ENCODE assay signal across 25 cellular contexts in genomic region chr12:121116318-121117225, GRCh38. TPM values are rescaled to one million over a fixed set of nuclear protein-coding genes. Genes with fewer than 3 reads are reported as not detected.
A peak's percentile ranks its signal among the peaks of the same experiment; 100 is the strongest.
DNase-seq lines count a peak whose midpoint lies in the region; ATAC-seq, FAIRE-seq and TF ChIP-seq lines count a peak whose summit lies in the region.
"Had no signal": no experiment of that assay in that cellular context is flagged by ENCODE, and none has a peak within 500 bp of the region (broad histone marks: within the 10 kb centered on the region; RNA-seq: fewer than 3 reads in every experiment).

No MANE protein-coding gene starts in this region.

- no peaks in the 10 kb centered on the region for H3K9me3 ChIP-seq in HEK293 (ENCODE audit: control insufficient read depth, insufficient read depth, low read depth, low read length)
- H3K9me3 ChIP-seq in body of pancreas = no peaks in the 10 kb centered on the region
- no peaks in the 10 kb centered on the region for H3K9me3 ChIP-seq in HepG2 (ENCODE audit: low read length)
- no peaks in the 10 kb centered on the region for H3K9me3 ChIP-seq in pancreas
- H3K9me3 ChIP-seq: BLaER1, HAP-1 had no signal

- WGBS in body of pancreas, 2 donors = 34 to 38% methylated on average over 3 to 4 of the region's 4 CpGs
- WGBS in HepG2 (ENCODE audit: low lambda C conversion rate) = 12% methylated on average over 4 of the region's 4 CpGs
- 35% methylated on average over 4 of the region's 4 CpGs for WGBS in pancreas, 2 donors

- H3K4me3 Mint-ChIP-seq in CD14-positive monocyte = no peak overlapping the region
- H3K4me3 Mint-ChIP-seq: B cell; CD4-positive, alpha-beta T cell; CD8-positive, alpha-beta memory T cell had no signal

- peaks cover 2 to 7% (median 3%) of the 10 kb centered on the region in 3 donors for H3K27me3 Mint-ChIP-seq in CD14-positive monocyte (ENCODE audit: low read depth in 3 of 3)
- H3K27me3 Mint-ChIP-seq: B cell; CD4-positive, alpha-beta T cell had no signal

- DNase-seq in body of pancreas (peak in 1 of 4 donors; percentile 13), HepG2 (ENCODE audit: low spot score) (peak; percentile 78), pancreas (no peak), RWPE1 (ENCODE audit: low spot score) (no peak), CD14-positive monocyte (ENCODE audit: low spot score) (no peak), SIG-M5 (lab: John Stamatoyannopoulos, UW) (no peak)
- DNase-seq: CD4-positive, alpha-beta T cell; CD8-positive, alpha-beta memory T cell; DMS 273 treated with DMSO at 0.1 percent for 48 hours; DMS79; EL; GDM1; GOT3 had no signal

- peak overlapping the region; percentile 32 for H3K4me2 ChIP-seq in HepG2 (ENCODE audit: low read depth, low read length)
- H3K4me2 ChIP-seq: BLaER1 had no signal

- H3K27ac Mint-ChIP-seq in CD14-positive monocyte = peak overlapping the region in 1 of 7 donors; percentile 25
- H3K27ac Mint-ChIP-seq: B cell; CD4-positive, alpha-beta T cell; CD8-positive, alpha-beta memory T cell had no signal

- no TSS peak for BruUV-seq in HepG2 (replicated peaks; lab: Mats Ljungman, UMichigan)

- H3K36me3 ChIP-seq in HEK293 (ENCODE audit: control insufficient read depth in 2 of 2, insufficient read depth in 1 of 2, low read length in 2 of 2) (no peaks in the 10 kb centered on the region), body of pancreas (replicated peaks in 1 of 2; ENCODE audit: insufficient read depth in 1 of 2, low read depth in 2 of 2) (no peaks in the 10 kb centered on the region), HepG2 (replicated peaks in 1 of 2; ENCODE audit: control insufficient read depth in 1 of 2, insufficient read depth in 2 of 2, low read length in 2 of 2) (no peaks in the 10 kb centered on the region), pancreas (no peaks in the 10 kb centered on the region)
- H3K36me3 ChIP-seq: BLaER1, HAP-1 had no signal

- no peak overlapping the region for H3K27ac ChIP-seq in HEK293 (ENCODE audit: extremely low read depth, low read depth, low read length)
- peak overlapping the region in 3 of 4 donors; percentile 1 to 59 (median 42) for H3K27ac ChIP-seq in body of pancreas
- no peak overlapping the region for H3K27ac ChIP-seq in HepG2 (ENCODE audit: extremely low read length, insufficient read depth, low read length)
- peak overlapping the region in 1 of 4 donors; percentile 36 for H3K27ac ChIP-seq in pancreas
- H3K27ac ChIP-seq in RWPE1 = no peak overlapping the region
- H3K27ac ChIP-seq: 22Rv1, BLaER1, C4-2B had no signal

- TF ChIP-seq POLR2A in body of pancreas (IDR thresholded peaks at IDR 0.05) (no peak), HepG2 (IDR thresholded peaks at IDR 0.05; ENCODE audit: insufficient read depth in 1 of 2, low read depth in 2 of 2, low read length in 2 of 2) (no peak)

- H3K4me1 Mint-ChIP-seq in CD14-positive monocyte = peaks cover 14% of the 10 kb centered on the region

- POLR2A ChIA-PET in HEK293 (lab: Yijun Ruan, JAX) = no interaction called here
- POLR2A ChIA-PET in HepG2 (lab: Yijun Ruan, JAX) = interaction anchor here (0.6 to 1.6 kb wide), 8 partner anchors 10 to 374 kb away, joined by 3 to 5 read pairs (median 4); partner anchors contain the start of gene HNF1A
- POLR2A ChIA-PET in RWPE1 (lab: Yijun Ruan, JAX; ENCODE audit: low non-redundant PET) = no interaction called here

- H3K4me1 ChIP-seq in HEK293 (ENCODE audit: control insufficient read depth, insufficient read depth, low read length) = no peaks in the 10 kb centered on the region
- H3K4me1 ChIP-seq in body of pancreas = peaks cover 20% of the 10 kb centered on the region
- peaks cover 23% of the 10 kb centered on the region for H3K4me1 ChIP-seq in HepG2 (ENCODE audit: insufficient read depth, low read length)
- H3K4me1 ChIP-seq in pancreas = peaks cover 0 to 5% (median 0%) of the 10 kb centered on the region in 3 donors
- H3K4me1 ChIP-seq: HAP-1 had no signal

- TF ChIP-seq EP300 in HepG2 (IDR thresholded peaks at IDR 0.05; ENCODE audit: low read depth in 2 of 2, low read length in 2 of 2) = peak in 1 of 2 experiments; percentile 48; a peak in 1 of 4 replicates
- TF ChIP-seq EP300 in HepG2 (CRISPR knock-in tag; IDR thresholded peaks at IDR 0.05; ENCODE audit: borderline replicate concordance) = no peak

- H3K4me3 ChIP-seq in HEK293 (ENCODE audit: low read depth, low read length) (no peak overlapping the region), body of pancreas (no peak overlapping the region), HepG2 (replicated peaks in 1 of 3; ENCODE audit: insufficient read depth in 1 of 3, low read depth in 2 of 3, low read length in 3 of 3) (no peak overlapping the region), pancreas (no peak overlapping the region)
- H3K4me3 ChIP-seq: BLaER1, GM12878, HAP-1 had no signal

- ATAC-seq in body of pancreas = peak; percentile 72
- peak; percentile 88 for ATAC-seq in HepG2
- peak; percentile 66 to 86 (median 78) for ATAC-seq in pancreas
- ATAC-seq in GM19023 (IDR thresholded peaks at IDR 0.05; ENCODE audit: unreplicated experiment) = no peak
- ATAC-seq: GM12878 had no signal

- FAIRE-seq in HepG2 (lab: Jason Lieb, UNC) = peak; percentile 78
- FAIRE-seq in pancreas (lab: Jason Lieb, UNC) = no peak
- FAIRE-seq: A204.1, D721Med, GM12878, GM18507, H54 had no signal

- TF ChIP-seq RAD21 in HepG2 (CRISPR knock-in tag; IDR thresholded peaks at IDR 0.05) = no peak

- no peak overlapping the region for H3K9ac ChIP-seq in HepG2 (ENCODE audit: insufficient read depth, low read depth, low read length)
- H3K9ac ChIP-seq: BLaER1 had no signal

- no peaks in the 10 kb centered on the region for H3K79me2 ChIP-seq in HepG2 (ENCODE audit: insufficient read depth, low read length)

- no peaks in the 10 kb centered on the region for H4K20me1 ChIP-seq in HepG2 (ENCODE audit: insufficient read depth, low read length)
- H4K20me1 ChIP-seq: BLaER1 had no signal

- no peak for TF ChIP-seq CTCF in HEK293 (tag by site-specific recombination; IDR thresholded peaks at IDR 0.05)
- no peak for TF ChIP-seq CTCF in body of pancreas (IDR thresholded peaks at IDR 0.05)
- 0 out of 2 replicates have a peak, but pooled peaks have one; percentile 4 for TF ChIP-seq CTCF in HepG2 (CRISPR knock-in tag; IDR thresholded peaks at IDR 0.05)
- no peak for TF ChIP-seq CTCF in pancreas (IDR thresholded peaks at IDR 0.05)
- no peak for TF ChIP-seq CTCF in RWPE1 (conservative IDR thresholded peaks at IDR 0.05; ENCODE audit: low read depth)
- no peak for TF ChIP-seq CTCF in CD14-positive monocyte (IDR thresholded peaks at IDR 0.05)

- H3K27me3 ChIP-seq in body of pancreas (no peaks in the 10 kb centered on the region), HepG2 (ENCODE audit: control insufficient read depth in 1 of 2, insufficient read depth in 2 of 2, low read length in 2 of 2) (no peaks in the 10 kb centered on the region), pancreas (no peaks in the 10 kb centered on the region)
- H3K27me3 ChIP-seq: BLaER1 had no signal

- CTCF ChIA-PET in HEK293 (lab: Yijun Ruan, JAX) (interaction anchor here (0.5 to 1.6 kb wide), 4 partner anchors 32 to 686 kb away, joined by 3 to 4 read pairs (median 4); no protein-coding TSS in a partner anchor), HepG2 (lab: Yijun Ruan, JAX; ENCODE audit: low intra/inter-chr PET ratio, low total read pairs) (no interaction called here), RWPE1 (lab: Yijun Ruan, JAX) (interaction anchor here (0.6 kb wide), 3 partner anchors 63 to 144 kb away, joined by 3 to 5 read pairs (median 3); no protein-coding TSS in a partner anchor)

- intact Hi-C loops in body of pancreas (cut with DNase I) = no loop called here
- intact Hi-C loops in HepG2 (cut with micrococcal nuclease; ENCODE audit: unreplicated experiment) = loop anchor here (10.0 kb wide), 1 partner anchor 98 kb away; the partner anchor contains the start of gene P2RX4
- intact Hi-C loops in pancreas (cut with DNase I) = loop anchor here in 1 of 3 donors (10.0 kb wide), 1 partner anchor 108 kb away; no protein-coding TSS in a partner anchor
- intact Hi-C loops in CD14-positive monocyte (cut with micrococcal nuclease) = loop anchor here in 1 of 2 donors (10.0 kb wide), 1 partner anchor 542 kb away; no protein-coding TSS in a partner anchor

- no peak overlapping the region for H2AFZ ChIP-seq in HepG2 (ENCODE audit: low read length)

- in situ Hi-C loops in HepG2 (cut with HindIII; ENCODE audit: extremely low pct_ligation_motif_present, low pct_unique_long_range_greater_than_20kb) = no loop called here

- no peaks in the 10 kb centered on the region for H3K36me3 Mint-ChIP-seq in CD14-positive monocyte
- H3K36me3 Mint-ChIP-seq: CD8-positive, alpha-beta memory T cell had no signal

- H3K9me3 Mint-ChIP-seq in CD14-positive monocyte = no peaks in the 10 kb centered on the region
- H3K9me3 Mint-ChIP-seq: CD4-positive, alpha-beta T cell; CD8-positive, alpha-beta memory T cell had no signal

TF ChIP-seq in HEK293, 187 proteins besides CTCF, POLR2A, EP300 and RAD21 (continues in another document):
- TF ChIP-seq ZNF239 (tag by site-specific recombination; IDR thresholded peaks at IDR 0.05) = no peak

RNA-seq across cellular contexts. Expression of gene P2RX7, which starts 16.1 kb away (rescaled TPM):
- total RNA-seq in body of pancreas = 1 to 10 TPM; 1.0 to 1.6 TPM
- 0.13 TPM in 1 of 2 replicates, not detected in the other for total RNA-seq in HepG2 (2016; rRNA removed; fragmentation: Illumina TruSeq; extraction: Trizol)
- not detected in 2 replicates for total RNA-seq in HepG2 (2016; cell fraction: cytosol; rRNA removed; fragmentation: Illumina TruSeq; extraction: Trizol; ENCODE audit: low read depth)
- 0.03 TPM in 1 of 2 replicates, not detected in the other for total RNA-seq in HepG2 (2016; cell fraction: insoluble cytoplasmic fraction; rRNA removed; fragmentation: Illumina TruSeq; extraction: Trizol)
- not detected in 2 replicates for total RNA-seq in HepG2 (2016; cell fraction: membrane; rRNA removed; fragmentation: Illumina TruSeq; extraction: Trizol)
- total RNA-seq in HepG2 (2016; cell fraction: nucleus; rRNA removed; fragmentation: Illumina TruSeq; extraction: Trizol) = not detected in 2 replicates
- polyA plus RNA-seq in HepG2 (2011; rRNA removed) = 0.56 and 0.73 TPM in 2 replicates
- 0.18 and 0.19 TPM in 2 replicates for polyA plus RNA-seq in HepG2 (2011; cell fraction: cytosol; rRNA removed)
- 1.1 and 1.7 TPM in 2 replicates for polyA plus RNA-seq in HepG2 (2011; cell fraction: nucleus; rRNA removed)
- 0.76 and 1.1 TPM in 2 replicates for polyA plus RNA-seq in HepG2 (2012)
- not detected in 2 replicates for polyA plus RNA-seq in HepG2 (2016; cell fraction: cytosol; fragmentation: Illumina TruSeq; extraction: Trizol; ENCODE audit: low read depth)
- polyA plus RNA-seq in HepG2 (2016; cell fraction: insoluble cytoplasmic fraction; fragmentation: Illumina TruSeq; extraction: Trizol; ENCODE audit: low read depth) = not detected in 2 replicates
- polyA plus RNA-seq in HepG2 (2016; cell fraction: membrane; fragmentation: Illumina TruSeq; extraction: Trizol; ENCODE audit: low read depth) = not detected in 2 replicates
- not detected in 2 replicates for polyA plus RNA-seq in HepG2 (2016; cell fraction: nucleus; fragmentation: Illumina TruSeq; extraction: Trizol; ENCODE audit: insufficient read depth, low read depth)
- polyA minus RNA-seq in HepG2 (2011; rRNA and poly(A)+ RNA removed; ENCODE audit: low replicate concordance) = 0.38 TPM in 1 of 2 replicates, not detected in the other
- polyA minus RNA-seq in HepG2 (2011; cell fraction: cytosol; rRNA and poly(A)+ RNA removed) = 0.40 TPM in 1 of 2 replicates, not detected in the other
- polyA minus RNA-seq in HepG2 (2011; cell fraction: nucleus; rRNA and poly(A)+ RNA removed) = 0.64 and 1.9 TPM in 2 replicates
- total RNA-seq in pancreas = 1 to 10 TPM in 5 of 6 donors, under 1 TPM in 1; 0.93 to 8.8 (median 1.7) TPM
- polyA plus RNA-seq in pancreas = 1 to 10 TPM in 1 of 2 donors, under 1 TPM in 1; 0.77 to 1.2 TPM
- 10 to 100 TPM; 12.3 to 20.5 TPM for polyA plus RNA-seq in CD14-positive monocyte

Comparison
In these comparisons a context has a peak if more than half of its experiments do, and no peak if none do; other contexts are left out.
1. H3K27ac ChIP-seq: peak in body of pancreas (3 of 4); none in HEK293 (single experiment), HepG2 (single experiment) and RWPE1 (single experiment).
2. Of the 63 proteins assayed by ChIP-seq in both HepG2 and HEK293: peak only in HepG2: CTCF and PRDM10; only in HEK293: ATF2; in both: none; in neither: 60.